Comparison of ENCODE assay signal across 35 cellular contexts in the genomic region with DNA sequence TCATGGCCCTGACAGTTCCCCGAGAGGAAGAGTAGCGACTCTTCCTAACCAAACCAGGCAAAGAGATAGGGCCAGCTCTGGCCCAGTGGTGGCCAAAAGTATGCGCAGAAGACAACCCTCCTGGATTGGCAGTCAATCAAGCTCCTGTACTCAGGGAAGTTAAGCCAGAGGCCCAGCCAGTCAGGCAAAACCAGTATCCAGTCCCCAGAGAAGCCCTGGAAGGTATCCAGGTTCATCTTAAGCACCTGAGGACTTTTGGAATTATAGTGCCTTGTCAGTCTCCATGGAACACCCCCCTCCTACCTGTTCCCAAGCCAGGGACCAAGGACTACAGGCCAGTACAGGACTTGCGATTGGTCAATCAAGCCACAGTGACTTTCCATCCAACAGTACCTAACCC.
"Had no signal": no experiment of that assay in that cellular context is flagged by ENCODE, and none has a peak within 500 bp of the region (broad histone marks: within the 10 kb centered on the region; RNA-seq: fewer than 3 reads in every experiment).

No MANE protein-coding gene starts in this region.

- H3K36me3 ChIP-seq: MG63 had no signal

- H3K4me3 ChIP-seq: MG63 had no signal

- H3K27me3 ChIP-seq: MG63 had no signal

- DNase-seq: Karpas-422, Kasumi-1, MG63, MM.1S, MV-4-11, NCI-H1048, NCI-H1092, NCI-H1092 treated with DMSO at 0.1 percent for 48 hours, NCI-H1105, NCI-H1105 treated with DMSO at 0.1 percent for 48 hours, NCI-H1417, NCI-H1417 treated with DMSO at 0.1 percent for 48 hours, NCI-H1436, NCI-H1436 treated with DMSO at 0.1 percent for 48 hours, NCI-H146, NCI-H1694, NCI-H1694 treated with DMSO at 0.1 percent for 48 hours, NCI-H187, NCI-H187 treated with DMSO at 0.1 percent for 48 hours, NCI-H1930, NCI-H2029, NCI-H2029 treated with DMSO at 0.1 percent for 48 hours, NCI-H2081, NCI-H2081 treated with DMSO at 0.1 percent for 48 hours, NCI-H2107, NCI-H2171, NCI-H2171 treated with DMSO at 0.1 percent for 48 hours, NCI-H2227 treated with DMSO at 0.1 percent for 48 hours, NCI-H226, NCI-H345, NCI-H446, NCI-H446 treated with DMSO at 0.1 percent for 48 hours, NCI-H510A, NCI-H510A treated with DMSO at 0.1 percent for 48 hours, NCI-H524 had no signal
